In genomic region chr15:51006336-51006985, GRCh38 we compare ENCODE assay signal across 22 cellular contexts.
DNase-seq lines count a peak whose midpoint lies in the region; ATAC-seq and TF ChIP-seq lines count a peak whose summit lies in the region.
"Had no signal": no experiment of that assay in that cellular context is flagged by ENCODE, and none has a peak within 500 bp of the region (broad histone marks: within the 10 kb centered on the region; RNA-seq: fewer than 3 reads in every experiment).

No MANE protein-coding gene starts in this region.

- ATAC-seq in activated CD8-positive, alpha-beta T cell treated with anti-CD3 and anti-CD28 coated beads for 36 hours = no peak
- no peak for ATAC-seq in activated CD8-positive, alpha-beta T cell treated with anti-CD3 and anti-CD28 coated beads, Interleukin-2, amount 10 ng/mL, durations not matched to agents 7 days and 5 days
- ATAC-seq: HCT116 had no signal

- no peak for TF ChIP-seq POLR2A in adrenal gland (IDR thresholded peaks at IDR 0.05)

- no peaks in the 10 kb centered on the region for H3K4me1 Mint-ChIP-seq in activated CD8-positive, alpha-beta T cell treated with anti-CD3 and anti-CD28 coated beads for 36 hours (ENCODE audit: low read depth)
- no peaks in the 10 kb centered on the region for H3K4me1 Mint-ChIP-seq in activated CD8-positive, alpha-beta T cell treated with anti-CD3 and anti-CD28 coated beads, Interleukin-2, amount 10 ng/mL, durations not matched to agents 7 days and 5 days (ENCODE audit: low read depth)
- H3K4me1 Mint-ChIP-seq: B cell; CD8-positive, alpha-beta memory T cell had no signal

- H3K9me3 ChIP-seq in right atrium auricular region = peaks cover 0 to 10% of the 10 kb centered on the region in 2 donors
- H3K9me3 ChIP-seq in adrenal gland (replicated peaks in 1 of 3) = no peaks in the 10 kb centered on the region
- H3K9me3 ChIP-seq in A673 (ENCODE audit: low read depth, low read length, poor library complexity, severe bottlenecking) = no peaks in the 10 kb centered on the region

- peaks cover 45% of the 10 kb centered on the region for H3K36me3 Mint-ChIP-seq in activated CD8-positive, alpha-beta T cell treated with anti-CD3 and anti-CD28 coated beads for 36 hours (ENCODE audit: low read depth)
- H3K36me3 Mint-ChIP-seq in activated CD8-positive, alpha-beta T cell treated with anti-CD3 and anti-CD28 coated beads, Interleukin-2, amount 10 ng/mL, durations not matched to agents 7 days and 5 days (ENCODE audit: low read depth) = peaks cover 39% of the 10 kb centered on the region

- CTCF ChIA-PET in activated CD8-positive, alpha-beta T cell treated with anti-CD3 and anti-CD28 coated beads for 36 hours (lab: Charles Lee) = no interaction called here
- CTCF ChIA-PET in activated CD8-positive, alpha-beta T cell treated with anti-CD3 and anti-CD28 coated beads, Interleukin-2, amount 10 ng/mL, durations not matched to agents 7 days and 5 days (lab: Charles Lee) = no interaction called here
- CTCF ChIA-PET in A673 (lab: Charles Lee) = no interaction called here

- H3K4me1 ChIP-seq in right atrium auricular region (no peaks in the 10 kb centered on the region), adrenal gland (replicated peaks in 1 of 2) (no peaks in the 10 kb centered on the region), A673 (ENCODE audit: insufficient read depth, low read length, poor library complexity, severe bottlenecking) (no peaks in the 10 kb centered on the region)

- no peak overlapping the region for H3K4me3 Mint-ChIP-seq in activated CD8-positive, alpha-beta T cell treated with anti-CD3 and anti-CD28 coated beads for 36 hours
- no peak overlapping the region for H3K4me3 Mint-ChIP-seq in activated CD8-positive, alpha-beta T cell treated with anti-CD3 and anti-CD28 coated beads, Interleukin-2, amount 10 ng/mL, durations not matched to agents 7 days and 5 days
- H3K4me3 Mint-ChIP-seq: B cell; CD8-positive, alpha-beta memory T cell; HFFc6 had no signal

- no peak for DNase-seq in activated CD8-positive, alpha-beta T cell treated with anti-CD3 and anti-CD28 coated beads for 36 hours
- DNase-seq in activated CD8-positive, alpha-beta T cell treated with anti-CD3 and anti-CD28 coated beads, Interleukin-2, amount 10 ng/mL, durations not matched to agents 7 days and 5 days = no peak
- DNase-seq in GM20000 (ENCODE audit: low spot score) (peak; percentile 9), left kidney (ENCODE audit: low read depth, low spot score) (peak; percentile 12), right atrium auricular region (ENCODE audit: low spot score) (no peak), adrenal gland (no peak), A673 (ENCODE audit: low spot score) (no peak)
- DNase-seq: 8988T; CD8-positive, alpha-beta memory T cell; COR-L47; DMS 273 treated with DMSO at 0.1 percent for 48 hours; DMS53; DND-41; EL; GOT3; H7; HFFc6; IMR-90 had no signal

- H3K4me3 ChIP-seq in right atrium auricular region (no peak overlapping the region), adrenal gland (no peak overlapping the region), A673 (ENCODE audit: low read depth, low read length, poor library complexity, severe bottlenecking) (no peak overlapping the region)
- H3K4me3 ChIP-seq: BLaER1 treated with 17β-estradiol and CSF1 and Interleukin-3, amounts not matched to agents 10 nM and 100 nM had no signal

- peaks cover 9% of the 10 kb centered on the region for H3K9me3 Mint-ChIP-seq in activated CD8-positive, alpha-beta T cell treated with anti-CD3 and anti-CD28 coated beads for 36 hours
- peaks cover 5% of the 10 kb centered on the region for H3K9me3 Mint-ChIP-seq in activated CD8-positive, alpha-beta T cell treated with anti-CD3 and anti-CD28 coated beads, Interleukin-2, amount 10 ng/mL, durations not matched to agents 7 days and 5 days (ENCODE audit: insufficient read depth)

- no peaks in the 10 kb centered on the region for H3K27me3 Mint-ChIP-seq in activated CD8-positive, alpha-beta T cell treated with anti-CD3 and anti-CD28 coated beads for 36 hours
- no peaks in the 10 kb centered on the region for H3K27me3 Mint-ChIP-seq in activated CD8-positive, alpha-beta T cell treated with anti-CD3 and anti-CD28 coated beads, Interleukin-2, amount 10 ng/mL, durations not matched to agents 7 days and 5 days (ENCODE audit: low read depth)
- H3K27me3 Mint-ChIP-seq: B cell; CD8-positive, alpha-beta memory T cell had no signal

- 92 to 96% (median 93%) methylated on average over 1 of the region's 1 CpG for WGBS in adrenal gland, 4 donors

- TF ChIP-seq CTCF in activated CD8-positive, alpha-beta T cell treated with anti-CD3 and anti-CD28 coated beads for 36 hours (IDR thresholded peaks at IDR 0.05) = no peak
- no peak for TF ChIP-seq CTCF in GM20000 (IDR thresholded peaks at IDR 0.05; ENCODE audit: extremely low read depth, missing control alignments)
- TF ChIP-seq CTCF in right atrium auricular region (IDR thresholded peaks at IDR 0.05) = no peak
- TF ChIP-seq CTCF in adrenal gland (IDR thresholded peaks at IDR 0.05) = no peak
- TF ChIP-seq CTCF in A673 (conservative IDR thresholded peaks at IDR 0.05; ENCODE audit: low read depth, low read length) = no peak

- H3K27ac Mint-ChIP-seq in activated CD8-positive, alpha-beta T cell treated with anti-CD3 and anti-CD28 coated beads for 36 hours = peak overlapping the region; percentile 12
- H3K27ac Mint-ChIP-seq in activated CD8-positive, alpha-beta T cell treated with anti-CD3 and anti-CD28 coated beads, Interleukin-2, amount 10 ng/mL, durations not matched to agents 7 days and 5 days = no peak overlapping the region
- H3K27ac Mint-ChIP-seq: B cell, HFFc6 had no signal

- intact Hi-C loops in activated CD8-positive, alpha-beta T cell treated with anti-CD3 and anti-CD28 coated beads for 36 hours (cut with micrococcal nuclease) = no loop called here
- intact Hi-C loops in adrenal gland (cut with DNase I) (no loop called here), A673 (cut with micrococcal nuclease; ENCODE audit: unreplicated experiment) (no loop called here)

- BruUV-seq in A673 (replicated peaks; lab: Mats Ljungman, UMichigan) = no TSS peak

- H3K27ac ChIP-seq in right atrium auricular region (no peak overlapping the region), adrenal gland (no peak overlapping the region), A673 (ENCODE audit: low read depth, low read length, poor library complexity, severe bottlenecking) (no peak overlapping the region)
- H3K27ac ChIP-seq: BLaER1 treated with 17β-estradiol and CSF1 and Interleukin-3, amounts not matched to agents 10 nM and 100 nM; HL-60 had no signal

- POLR2A ChIA-PET in activated CD8-positive, alpha-beta T cell treated with anti-CD3 and anti-CD28 coated beads for 36 hours (lab: Charles Lee) = interaction anchor here (0.6 kb wide), 1 partner anchor 105 kb away, joined by 3 read pairs; no protein-coding TSS in a partner anchor
- POLR2A ChIA-PET in activated CD8-positive, alpha-beta T cell treated with anti-CD3 and anti-CD28 coated beads, Interleukin-2, amount 10 ng/mL, durations not matched to agents 7 days and 5 days (lab: Charles Lee) = no interaction called here
- POLR2A ChIA-PET in A673 (lab: Charles Lee; ENCODE audit: low non-redundant PET) = no interaction called here

- peaks cover 9% of the 10 kb centered on the region for H3K36me3 ChIP-seq in right atrium auricular region
- H3K36me3 ChIP-seq in adrenal gland (replicated peaks in 1 of 2) = peaks cover 0 to 3% of the 10 kb centered on the region in 2 donors
- peaks cover 5% of the 10 kb centered on the region for H3K36me3 ChIP-seq in A673 (ENCODE audit: insufficient read depth, low read length, poor library complexity, severe bottlenecking)

- H3K27me3 ChIP-seq in right atrium auricular region (no peaks in the 10 kb centered on the region), adrenal gland (no peaks in the 10 kb centered on the region), A673 (replicated peaks; ENCODE audit: insufficient read depth, low read depth, low read length, poor library complexity) (no peaks in the 10 kb centered on the region)
- H3K27me3 ChIP-seq: BLaER1 treated with 17β-estradiol and CSF1 and Interleukin-3, amounts not matched to agents 10 nM and 100 nM had no signal

Comparison
In these comparisons a context has a peak if more than half of its experiments do, and no peak if none do; other contexts are left out.
1. DNase-seq: peak in GM20000 (single experiment) and left kidney (single experiment); none in activated CD8-positive, alpha-beta T cell treated with anti-CD3 and anti-CD28 coated beads for 36 hours (single experiment), activated CD8-positive, alpha-beta T cell treated with anti-CD3 and anti-CD28 coated beads, Interleukin-2, amount 10 ng/mL, durations not matched to agents 7 days and 5 days (single experiment), right atrium auricular region (single experiment), adrenal gland (0 of 7) and A673 (single experiment).